Comparison of ENCODE assay signal across 14 cellular contexts in genomic region chr6:117494283-117494682, GRCh38. TPM values are rescaled to one million over a fixed set of nuclear protein-coding genes. Genes with fewer than 3 reads are reported as not detected.
DNase-seq lines count a peak whose midpoint lies in the region; ATAC-seq, FAIRE-seq and TF ChIP-seq lines count a peak whose summit lies in the region.
"Had no signal": no experiment of that assay in that cellular context is flagged by ENCODE, and none has a peak within 500 bp of the region (broad histone marks: within the 10 kb centered on the region; RNA-seq: fewer than 3 reads in every experiment).

No MANE protein-coding gene starts in this region.

- POLR2A ChIA-PET in activated CD8-positive, alpha-beta T cell treated with anti-CD3 and anti-CD28 coated beads, Interleukin-2, amount 10 ng/mL, durations not matched to agents 7 days and 5 days (lab: Charles Lee) = interaction anchor here (1.4 kb wide), 1 partner anchor 54 kb away, joined by 3 read pairs; no protein-coding TSS in a partner anchor
- POLR2A ChIA-PET in activated CD8-positive, alpha-beta T cell treated with anti-CD3 and anti-CD28 coated beads for 36 hours (lab: Charles Lee) = no interaction called here
- POLR2A ChIA-PET in CD8-positive, alpha-beta T cell (lab: Charles Lee) = no interaction called here

- H3K27ac ChIP-seq in SJSA1 (peak overlapping the region; percentile 60), spleen (peak overlapping the region in 7 of 8 donors; percentile 20 to 63 (median 39))
- no peak overlapping the region for H3K27ac ChIP-seq in CD8-positive, alpha-beta T cell (ENCODE audit: low read depth, low read length)
- H3K27ac ChIP-seq: prostate gland had no signal

- H3K4me3 ChIP-seq in SJSA1 (no peak overlapping the region; the same call in 1 of the 2 replicates), fibroblast of pulmonary artery (replicated peaks; ENCODE audit: low read depth, low read length) (peak overlapping the region; percentile 18), spleen (no peak overlapping the region)
- H3K4me3 ChIP-seq in CD8-positive, alpha-beta T cell (ENCODE audit: low read depth, low read length) = no peak overlapping the region
- H3K4me3 ChIP-seq: coronary artery, prostate gland, testis had no signal

- CTCF ChIA-PET in activated CD8-positive, alpha-beta T cell treated with anti-CD3 and anti-CD28 coated beads, Interleukin-2, amount 10 ng/mL, durations not matched to agents 7 days and 5 days (lab: Charles Lee) = interaction anchor here (0.6 to 1.1 kb wide), 3 partner anchors 30 to 488 kb away, joined by 3 read pairs; no protein-coding TSS in a partner anchor
- CTCF ChIA-PET in activated CD8-positive, alpha-beta T cell treated with anti-CD3 and anti-CD28 coated beads for 36 hours (lab: Charles Lee) = no interaction called here
- CTCF ChIA-PET in CD8-positive, alpha-beta T cell (lab: Charles Lee) = interaction anchor here (0.7 kb wide), 1 partner anchor 60 kb away, joined by 3 read pairs; no protein-coding TSS in a partner anchor

- H3K27me3 Mint-ChIP-seq in activated CD8-positive, alpha-beta T cell treated with anti-CD3 and anti-CD28 coated beads, Interleukin-2, amount 10 ng/mL, durations not matched to agents 7 days and 5 days (ENCODE audit: low read depth) = no peaks in the 10 kb centered on the region
- H3K27me3 Mint-ChIP-seq in activated CD8-positive, alpha-beta T cell treated with anti-CD3 and anti-CD28 coated beads for 36 hours = no peaks in the 10 kb centered on the region
- H3K27me3 Mint-ChIP-seq in CD8-positive, alpha-beta T cell (ENCODE audit: low read depth) = no peaks in the 10 kb centered on the region

- FAIRE-seq in D721Med (lab: Jason Lieb, UNC) = no peak

- H3K36me3 ChIP-seq in SJSA1 (0 out of 2 replicates have a peak, but pooled peaks cover 7% of the 10 kb centered on the region), spleen (no peaks in the 10 kb centered on the region)
- H3K36me3 ChIP-seq in CD8-positive, alpha-beta T cell (ENCODE audit: insufficient read depth, low read length) = no peaks in the 10 kb centered on the region
- H3K36me3 ChIP-seq: prostate gland had no signal

- no peaks in the 10 kb centered on the region for H3K36me3 Mint-ChIP-seq in activated CD8-positive, alpha-beta T cell treated with anti-CD3 and anti-CD28 coated beads, Interleukin-2, amount 10 ng/mL, durations not matched to agents 7 days and 5 days (ENCODE audit: low read depth)
- H3K36me3 Mint-ChIP-seq in activated CD8-positive, alpha-beta T cell treated with anti-CD3 and anti-CD28 coated beads for 36 hours (ENCODE audit: low read depth) = no peaks in the 10 kb centered on the region
- no peaks in the 10 kb centered on the region for H3K36me3 Mint-ChIP-seq in CD8-positive, alpha-beta T cell

- peaks cover 74% of the 10 kb centered on the region for H3K4me1 ChIP-seq in SJSA1 (replicated peaks)
- peaks cover 0 to 47% (median 30%) of the 10 kb centered on the region in 6 donors for H3K4me1 ChIP-seq in spleen
- no peaks in the 10 kb centered on the region for H3K4me1 ChIP-seq in CD8-positive, alpha-beta T cell (ENCODE audit: insufficient read depth, low read length)
- H3K4me1 ChIP-seq: prostate gland, testis had no signal

- DNase-seq in activated CD8-positive, alpha-beta T cell treated with anti-CD3 and anti-CD28 coated beads, Interleukin-2, amount 10 ng/mL, durations not matched to agents 7 days and 5 days = no peak
- no peak for DNase-seq in activated CD8-positive, alpha-beta T cell treated with anti-CD3 and anti-CD28 coated beads for 36 hours
- DNase-seq in SJSA1 (ENCODE audit: low read depth in 1 of 2, low spot score in 2 of 2) = peak in 1 of 2 experiments; percentile 50
- peak; percentile 44 for DNase-seq in fibroblast of pulmonary artery (ENCODE audit: low read depth)
- DNase-seq in spleen = no peak
- DNase-seq in D721Med (ENCODE audit: insufficient read length, low spot score) = no peak
- DNase-seq in stimulated activated CD4-positive, alpha-beta T cell treated with anti-CD3 and anti-CD28 coated beads, Interleukin-2, amount 100 ng/mL, for 24 hours = no peak
- no peak for DNase-seq in CD8-positive, alpha-beta T cell
- DNase-seq: activated effector memory CD4-positive, alpha-beta T cell treated with anti-CD3 and anti-CD28 coated beads, Interleukin-2, amount 50 U/mL, for 16 hours; DMS53; NCI-H510A; testis had no signal

- no peak overlapping the region for H3K27ac Mint-ChIP-seq in activated CD8-positive, alpha-beta T cell treated with anti-CD3 and anti-CD28 coated beads, Interleukin-2, amount 10 ng/mL, durations not matched to agents 7 days and 5 days
- H3K27ac Mint-ChIP-seq in activated CD8-positive, alpha-beta T cell treated with anti-CD3 and anti-CD28 coated beads for 36 hours = no peak overlapping the region
- H3K27ac Mint-ChIP-seq in CD8-positive, alpha-beta T cell = no peak overlapping the region

- no peaks in the 10 kb centered on the region for H3K9me3 Mint-ChIP-seq in activated CD8-positive, alpha-beta T cell treated with anti-CD3 and anti-CD28 coated beads, Interleukin-2, amount 10 ng/mL, durations not matched to agents 7 days and 5 days (ENCODE audit: insufficient read depth)
- no peaks in the 10 kb centered on the region for H3K9me3 Mint-ChIP-seq in activated CD8-positive, alpha-beta T cell treated with anti-CD3 and anti-CD28 coated beads for 36 hours
- no peaks in the 10 kb centered on the region for H3K9me3 Mint-ChIP-seq in CD8-positive, alpha-beta T cell

- H3K27me3 ChIP-seq in SJSA1 (replicated peaks) (no peaks in the 10 kb centered on the region), spleen (replicated peaks in 1 of 7) (no peaks in the 10 kb centered on the region)
- H3K27me3 ChIP-seq in CD8-positive, alpha-beta T cell (ENCODE audit: insufficient read depth, low read length) = no peaks in the 10 kb centered on the region
- H3K27me3 ChIP-seq: testis had no signal

- H3K9me3 ChIP-seq in SJSA1 (replicated peaks) (no peaks in the 10 kb centered on the region), spleen (no peaks in the 10 kb centered on the region)
- no peaks in the 10 kb centered on the region for H3K9me3 ChIP-seq in CD8-positive, alpha-beta T cell (ENCODE audit: low read length)
- H3K9me3 ChIP-seq: prostate gland, testis had no signal

- no peak for TF ChIP-seq CTCF in activated CD8-positive, alpha-beta T cell treated with anti-CD3 and anti-CD28 coated beads for 36 hours (IDR thresholded peaks at IDR 0.05)
- TF ChIP-seq CTCF in fibroblast of pulmonary artery (IDR thresholded peaks at IDR 0.05; ENCODE audit: low read length, missing control alignments) (no peak), spleen (IDR thresholded peaks at IDR 0.05 in 8 of 11, conservative IDR thresholded peaks at IDR 0.05 in 3 of 11) (no peak), D721Med (IDR thresholded peaks at IDR 0.05; ENCODE audit: insufficient read depth, missing control alignments) (no peak)
- no peak for TF ChIP-seq CTCF in CD8-positive, alpha-beta T cell (IDR thresholded peaks at IDR 0.05)

- ATAC-seq in activated CD8-positive, alpha-beta T cell treated with anti-CD3 and anti-CD28 coated beads, Interleukin-2, amount 10 ng/mL, durations not matched to agents 7 days and 5 days = no peak
- ATAC-seq in activated CD8-positive, alpha-beta T cell treated with anti-CD3 and anti-CD28 coated beads for 36 hours = no peak
- no peak for ATAC-seq in CD8-positive, alpha-beta T cell

- no peak for TF ChIP-seq POLR2A in spleen (IDR thresholded peaks at IDR 0.05)

- WGBS in spleen, 5 donors = 24 to 39% (median 26%) methylated on average over 2 of the region's 2 CpGs

- H3K4me1 Mint-ChIP-seq in activated CD8-positive, alpha-beta T cell treated with anti-CD3 and anti-CD28 coated beads, Interleukin-2, amount 10 ng/mL, durations not matched to agents 7 days and 5 days (ENCODE audit: low read depth) = peaks cover 21% of the 10 kb centered on the region
- H3K4me1 Mint-ChIP-seq in activated CD8-positive, alpha-beta T cell treated with anti-CD3 and anti-CD28 coated beads for 36 hours (ENCODE audit: low read depth) = peaks cover 11% of the 10 kb centered on the region
- peaks cover 2% of the 10 kb centered on the region for H3K4me1 Mint-ChIP-seq in CD8-positive, alpha-beta T cell (ENCODE audit: low read depth)

- intact Hi-C loops in activated CD8-positive, alpha-beta T cell treated with anti-CD3 and anti-CD28 coated beads for 36 hours (cut with micrococcal nuclease) = no loop called here
- intact Hi-C loops in spleen (cut with DNase I; ENCODE audit: low total_unique reads) = no loop called here
- intact Hi-C loops in CD8-positive, alpha-beta T cell (cut with DNase I, micrococcal nuclease) = no loop called here

- H3K4me3 Mint-ChIP-seq in activated CD8-positive, alpha-beta T cell treated with anti-CD3 and anti-CD28 coated beads, Interleukin-2, amount 10 ng/mL, durations not matched to agents 7 days and 5 days = peak overlapping the region; percentile 8
- no peak overlapping the region for H3K4me3 Mint-ChIP-seq in activated CD8-positive, alpha-beta T cell treated with anti-CD3 and anti-CD28 coated beads for 36 hours
- H3K4me3 Mint-ChIP-seq in CD8-positive, alpha-beta T cell = no peak overlapping the region

RNA-seq across cellular contexts. Expression of gene DCBLD1, which starts 11.8 kb away (rescaled TPM):
- total RNA-seq in activated CD8-positive, alpha-beta T cell treated with anti-CD3 and anti-CD28 coated beads, Interleukin-2, amount 10 ng/mL, durations not matched to agents 7 days and 5 days = 1 to 10 TPM; 2.5 to 4.3 TPM
- 1 to 10 TPM; 2.2 to 2.3 TPM for total RNA-seq in activated CD8-positive, alpha-beta T cell treated with anti-CD3 and anti-CD28 coated beads for 36 hours
- 39.6 and 59.1 TPM in 2 replicates for total RNA-seq in SJSA1 (2014; rRNA removed; shearing (Covaris generic))
- 10 to 100 TPM in 2 of 7 donors, 1 to 10 TPM in 5; 7.0 to 16.7 (median 8.4) TPM for total RNA-seq in spleen
- 1 to 10 TPM; 2.0 to 3.2 (median 2.6) TPM for polyA plus RNA-seq in spleen
- total RNA-seq in CD8-positive, alpha-beta T cell = 1 to 10 TPM; 2.0 to 2.1 TPM
